In the genomic region with DNA sequence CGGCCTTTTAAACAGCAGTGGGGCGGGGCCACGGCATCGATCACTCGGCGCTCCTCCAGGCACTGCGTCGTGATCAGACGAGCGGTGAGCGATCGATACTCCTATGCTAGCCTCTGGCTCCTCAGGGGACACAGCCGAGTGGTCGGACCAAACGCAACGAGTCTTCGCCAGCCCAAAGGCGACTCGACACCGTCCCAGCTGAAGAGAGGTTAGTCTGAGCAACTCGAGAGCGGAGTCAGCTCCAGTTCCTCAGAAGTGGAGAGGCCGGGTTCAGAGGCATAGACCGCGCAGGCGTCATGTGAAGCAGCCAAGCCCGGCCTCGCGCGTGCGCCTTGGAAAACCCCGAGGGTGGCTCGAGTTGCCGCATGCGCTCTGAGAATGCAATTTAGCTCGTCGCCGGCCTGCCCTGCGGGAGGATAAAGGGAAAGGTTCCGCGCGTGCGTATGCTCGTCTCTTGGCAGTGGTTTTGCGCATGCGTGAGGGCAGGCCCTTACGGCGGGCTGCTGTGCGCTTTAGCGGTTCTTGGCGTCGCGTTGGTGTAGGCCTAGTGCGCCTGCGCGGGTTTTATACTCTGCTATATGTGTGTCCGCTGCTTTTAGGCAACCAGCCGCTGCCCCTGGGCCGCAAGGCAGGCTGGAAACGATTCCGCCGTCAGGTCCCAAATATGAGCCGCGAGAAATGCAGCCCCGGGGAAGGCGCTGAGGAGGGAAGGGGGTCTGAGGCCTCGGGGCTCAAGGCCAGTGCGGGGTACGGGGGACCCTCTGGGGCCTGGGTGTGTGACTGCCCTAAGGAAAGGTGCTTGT, we compare ENCODE assay signal across 8 cellular contexts. TPM values are rescaled to one million over a fixed set of nuclear protein-coding genes. Genes with fewer than 3 reads are reported as not detected.
DNase-seq lines count a peak whose midpoint lies in the region; TF ChIP-seq lines count a peak whose summit lies in the region.

A gene (plus strand): TSS at position 98 of the 803 bp plus-strand sequence. CDS start 6,598 bp downstream, outside the sequence.

- DNase-seq in GM03348 (ENCODE audit: low spot score) (peak; percentile 100), HFF-Myc (ENCODE audit: extremely low read depth, low read depth) (peak; percentile 98), NAMALWA (ENCODE audit: low spot score) (peak; percentile 100), SK-N-DZ (ENCODE audit: low spot score) (peak; percentile 99), germinal center (ENCODE audit: low spot score) (peak; percentile 100), non-pigmented ciliary epithelial cell (ENCODE audit: low read depth) (peak; percentile 97), suprapubic skin (ENCODE audit: low spot score in 2 of 2) (peak; percentile 100)
- peak; percentile 100 for DNase-seq in activated naive CD4-positive, alpha-beta T cell treated with anti-CD3 and anti-CD28 coated beads, Interleukin-2, amount 10 ng/mL, durations not matched to agents 7 days and 5 days

- no peaks in the 10 kb centered on the region for H3K27me3 ChIP-seq in suprapubic skin

- H3K9me3 Mint-ChIP-seq in activated naive CD4-positive, alpha-beta T cell treated with anti-CD3 and anti-CD28 coated beads, Interleukin-2, amount 10 ng/mL, durations not matched to agents 7 days and 5 days, result peaks cover 5% of the 10 kb centered on the region

- no peak for TF ChIP-seq EP300 in suprapubic skin (IDR thresholded peaks at IDR 0.05)

- peak within 1 kb of the TSS; percentile 98 for H3K27ac ChIP-seq in suprapubic skin

- H3K9me3 ChIP-seq in suprapubic skin, result no peaks in the 10 kb centered on the region

- no peaks in the 10 kb centered on the region for H3K36me3 ChIP-seq in suprapubic skin

- H3K36me3 Mint-ChIP-seq in activated naive CD4-positive, alpha-beta T cell treated with anti-CD3 and anti-CD28 coated beads, Interleukin-2, amount 10 ng/mL, durations not matched to agents 7 days and 5 days, result peaks cover 17% of the 10 kb centered on the region

- TF ChIP-seq CTCF in HFF-Myc (IDR thresholded peaks at IDR 0.05; ENCODE audit: low read depth, low read length, missing control alignments), result no peak
- TF ChIP-seq CTCF in suprapubic skin (IDR thresholded peaks at IDR 0.05), result no peak

- H3K4me1 Mint-ChIP-seq in activated naive CD4-positive, alpha-beta T cell treated with anti-CD3 and anti-CD28 coated beads, Interleukin-2, amount 10 ng/mL, durations not matched to agents 7 days and 5 days, result peaks cover 69% of the 10 kb centered on the region

- H3K27ac Mint-ChIP-seq in activated naive CD4-positive, alpha-beta T cell treated with anti-CD3 and anti-CD28 coated beads, Interleukin-2, amount 10 ng/mL, durations not matched to agents 7 days and 5 days, result peak within 1 kb of the TSS; percentile 99

- 1% methylated on average over 14 of the region's 69 CpGs for WGBS in suprapubic skin

- H3K4me3 Mint-ChIP-seq in activated naive CD4-positive, alpha-beta T cell treated with anti-CD3 and anti-CD28 coated beads, Interleukin-2, amount 10 ng/mL, durations not matched to agents 7 days and 5 days, result peak within 1 kb of the TSS; percentile 97

- no peaks in the 10 kb centered on the region for H3K27me3 Mint-ChIP-seq in activated naive CD4-positive, alpha-beta T cell treated with anti-CD3 and anti-CD28 coated beads, Interleukin-2, amount 10 ng/mL, durations not matched to agents 7 days and 5 days

- CTCF ChIA-PET in activated naive CD4-positive, alpha-beta T cell treated with anti-CD3 and anti-CD28 coated beads, Interleukin-2, amount 10 ng/mL, durations not matched to agents 7 days and 5 days (lab: Charles Lee), result interaction anchor here (0.5 to 5.6 kb wide), 9 partner anchors 19 to 256 kb away, joined by 3 to 31 read pairs (median 5); no protein-coding TSS in a partner anchor

- peaks cover 15% of the 10 kb centered on the region for H3K4me1 ChIP-seq in suprapubic skin

- peak in 1 of 2 donors; percentile 71 for TF ChIP-seq POLR2A in suprapubic skin (IDR thresholded peaks at IDR 0.05)

- peak within 1 kb of the TSS; percentile 81 for H3K4me3 ChIP-seq in HFF-Myc (replicated peaks; ENCODE audit: low read depth, low read length)
- H3K4me3 ChIP-seq in suprapubic skin, result peak within 1 kb of the TSS; percentile 76

RNA-seq across cellular contexts. Expression of the gene that starts here (rescaled TPM):
- 5.0 and 15.0 TPM in 2 replicates for polyA plus RNA-seq in SK-N-DZ (2014; cell fraction: cytosol; rRNA removed)
- 3.5 and 4.6 TPM in 2 replicates for polyA plus RNA-seq in SK-N-DZ (2014; cell fraction: nucleus; rRNA removed)
- 1 to 10 TPM; 1.3 to 5.0 (median 3.7) TPM for total RNA-seq in suprapubic skin

Comparison
In these comparisons a context has a peak if more than half of its experiments do, and no peak if none do; other contexts are left out.
1. Peak in every context shown above with its lines: DNase-seq, H3K4me3 ChIP-seq and H3K27ac ChIP-seq.